ENCODE assay signal across 12 cellular contexts in genomic region chr2:204026294-204026693, GRCh38.
A peak's percentile ranks its signal among the peaks of the same experiment; 100 is the strongest.
DNase-seq lines count a peak whose midpoint lies in the region; ATAC-seq and TF ChIP-seq lines count a peak whose summit lies in the region.
"Had no signal": no experiment of that assay in that cellular context is flagged by ENCODE, and none has a peak within 500 bp of the region (broad histone marks: within the 10 kb centered on the region; RNA-seq: fewer than 3 reads in every experiment).

No MANE protein-coding gene starts in this region.

- no peaks in the 10 kb centered on the region for H3K9me2 ChIP-seq in SU-DHL-6 (replicated peaks; ENCODE audit: insufficient read depth, low read length)

- no peak overlapping the region for H3K4me3 ChIP-seq in SU-DHL-6 (ENCODE audit: insufficient read depth, low read length, poor library complexity, severe bottlenecking)

- no peak overlapping the region for H3K9ac ChIP-seq in SU-DHL-6 (ENCODE audit: low read length)

- TF ChIP-seq CTCF in CD4-positive, alpha-beta T cell (IDR thresholded peaks at IDR 0.05) = no peak
- TF ChIP-seq CTCF in GM12872 (IDR thresholded peaks at IDR 0.05; ENCODE audit: insufficient read depth, low read depth, low read length) (peak; percentile 58), SU-DHL-6 (IDR thresholded peaks at IDR 0.05; ENCODE audit: insufficient read depth, low read length, poor library complexity, severe bottlenecking) (peak; percentile 47)

- H3K36me3 Mint-ChIP-seq in CD4-positive, alpha-beta T cell (ENCODE audit: low read depth) = no peaks in the 10 kb centered on the region

- no peaks in the 10 kb centered on the region for H3F3A ChIP-seq in SU-DHL-6 (ENCODE audit: insufficient read depth)

- intact Hi-C loops in CD4-positive, alpha-beta T cell (cut with DNase I, micrococcal nuclease) = loop anchor here in 1 of 2 experiments (5.0 kb wide), 1 partner anchor 151 kb away; no protein-coding TSS in a partner anchor
- intact Hi-C loops in sciatic nerve (cut with DNase I) (no loop called here), left ventricle myocardium superior (cut with micrococcal nuclease) (no loop called here)

- H3K36me3 ChIP-seq in SU-DHL-6 (ENCODE audit: low read length) = no peaks in the 10 kb centered on the region

- peak overlapping the region; percentile 78 for H3K27ac Mint-ChIP-seq in CD4-positive, alpha-beta T cell

- H3K4me3 Mint-ChIP-seq in CD4-positive, alpha-beta T cell = no peak overlapping the region

- no peaks in the 10 kb centered on the region for H3K9me3 ChIP-seq in CD4-positive, alpha-beta T cell (ENCODE audit: control insufficient read depth, low read length)
- no peaks in the 10 kb centered on the region for H3K9me3 ChIP-seq in SU-DHL-6 (ENCODE audit: insufficient read depth, low read length)

- ATAC-seq in CD4-positive, alpha-beta T cell (ENCODE audit: poor library complexity) = no peak
- ATAC-seq in HG03439 (IDR thresholded peaks at IDR 0.05; ENCODE audit: unreplicated experiment) = no peak
- ATAC-seq in sciatic nerve = no peak
- no peak for ATAC-seq in left ventricle myocardium superior
- ATAC-seq: left lobe of liver had no signal

- no peak overlapping the region for H3K4me2 ChIP-seq in SU-DHL-6 (ENCODE audit: low read depth, low read length, poor library complexity, severe bottlenecking)

- H3K79me2 ChIP-seq in SU-DHL-6 (ENCODE audit: insufficient read depth, low read length) = no peaks in the 10 kb centered on the region

- H3K27me3 ChIP-seq in CD4-positive, alpha-beta T cell (ENCODE audit: control insufficient read depth, insufficient read depth, low read length) = no peaks in the 10 kb centered on the region
- no peaks in the 10 kb centered on the region for H3K27me3 ChIP-seq in SU-DHL-6 (ENCODE audit: low read length)

- H3K4me1 Mint-ChIP-seq in CD4-positive, alpha-beta T cell (ENCODE audit: low read depth) = peaks cover 29% of the 10 kb centered on the region

- no peak for DNase-seq in CD4-positive, alpha-beta T cell
- DNase-seq in germinal center (ENCODE audit: low spot score) (peak; percentile 14), H4 (ENCODE audit: low spot score) (no peak), sciatic nerve (ENCODE audit: low spot score) (no peak), left ventricle myocardium superior (no peak)
- DNase-seq: central memory CD4-positive, alpha-beta T cell; nucleus accumbens; stimulated activated CD4-positive, alpha-beta T cell treated with anti-CD3 and anti-CD28 coated beads, Interleukin-2, amount 100 ng/mL, for 24 hours had no signal

- CTCF ChIA-PET in CD4-positive, alpha-beta T cell (lab: Charles Lee) = no interaction called here

- H3K27me3 Mint-ChIP-seq in CD4-positive, alpha-beta T cell = no peaks in the 10 kb centered on the region

- POLR2A ChIA-PET in CD4-positive, alpha-beta T cell (lab: Charles Lee) = interaction anchor here (1.0 kb wide), 1 partner anchor 27 kb away, joined by 3 read pairs; no protein-coding TSS in a partner anchor

- H4K20me1 ChIP-seq in SU-DHL-6 (ENCODE audit: low read depth, low read length) = no peaks in the 10 kb centered on the region

- no peak overlapping the region for H2AFZ ChIP-seq in SU-DHL-6 (ENCODE audit: low read depth, low read length, severe bottlenecking)

- H3K27ac ChIP-seq in CD4-positive, alpha-beta T cell (ENCODE audit: low read depth, low read length) = no peak overlapping the region
- no peak overlapping the region; the same call in 1 of the 2 replicates for H3K27ac ChIP-seq in SU-DHL-6 (ENCODE audit: low read depth, low read length)

- no peaks in the 10 kb centered on the region for H3K9me3 Mint-ChIP-seq in CD4-positive, alpha-beta T cell
